13 cellular contexts compared by ENCODE assay signal in the genomic region with DNA sequence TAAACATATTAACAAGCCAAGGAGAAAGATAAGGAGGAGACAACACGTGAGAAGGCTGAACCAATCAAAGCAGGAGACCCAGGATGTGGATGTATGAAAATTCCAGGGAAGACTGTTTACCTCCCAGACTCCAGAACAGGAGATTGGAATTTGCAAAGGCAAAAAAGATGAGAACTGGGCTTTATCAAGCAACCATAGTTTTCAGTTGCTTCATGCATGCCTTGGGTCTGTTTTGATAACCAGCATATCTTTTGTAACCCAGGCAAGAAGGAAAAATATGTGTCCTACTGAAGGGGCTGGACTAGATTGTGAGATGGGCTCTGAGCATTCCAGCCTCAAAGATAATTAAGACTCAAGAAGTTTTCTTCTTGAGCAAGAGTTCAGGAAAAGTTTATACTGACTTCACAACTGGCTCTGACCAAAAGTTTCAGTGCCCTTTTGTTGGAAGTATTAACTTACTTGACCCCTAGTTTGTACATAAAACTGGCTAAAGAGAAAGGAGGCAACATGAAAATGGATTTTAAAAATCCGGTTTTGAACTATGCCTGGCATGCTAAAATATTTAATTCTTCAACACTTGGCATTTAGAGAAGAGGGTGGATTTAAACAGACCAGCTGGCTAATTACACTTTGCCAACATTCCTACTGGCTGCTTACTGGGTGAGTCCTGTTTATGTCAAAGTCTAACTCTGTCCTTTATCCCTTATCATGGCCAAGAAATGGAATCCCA.
DNase-seq lines count a peak whose midpoint lies in the region; ATAC-seq and TF ChIP-seq lines count a peak whose summit lies in the region.
"Had no signal": no experiment of that assay in that cellular context is flagged by ENCODE, and none has a peak within 500 bp of the region (broad histone marks: within the 10 kb centered on the region; RNA-seq: fewer than 3 reads in every experiment).

No MANE protein-coding gene starts in this region.

- in situ Hi-C loops in GM13977 (cut with MboI; ENCODE audit: low pct_unique_long_range_greater_than_20kb, low sequenced_read_pairs, unreplicated experiment) = no loop called here

- H3K27ac ChIP-seq in spleen = peak overlapping the region in 6 of 8 donors; percentile 12 to 55 (median 37)
- H3K27ac ChIP-seq: neutrophil had no signal

- no peaks in the 10 kb centered on the region for H3K27me3 Mint-ChIP-seq in activated naive CD8-positive, alpha-beta T cell treated with anti-CD3 and anti-CD28 coated beads, Interleukin-2, amount 50 U/mL, for 24 hours

- intact Hi-C loops in spleen (cut with DNase I; ENCODE audit: low total_unique reads) = no loop called here

- no peaks in the 10 kb centered on the region for H3K27me3 ChIP-seq in spleen (replicated peaks in 1 of 7)
- H3K27me3 ChIP-seq: neutrophil had no signal

- no peak for ATAC-seq in activated naive CD8-positive, alpha-beta T cell treated with anti-CD3 and anti-CD28 coated beads, Interleukin-2, amount 50 U/mL, for 24 hours
- ATAC-seq: GM12878 had no signal

- peaks cover 0 to 4% (median 0%) of the 10 kb centered on the region in 6 donors for H3K4me1 ChIP-seq in spleen

- H3K36me3 Mint-ChIP-seq in activated naive CD8-positive, alpha-beta T cell treated with anti-CD3 and anti-CD28 coated beads, Interleukin-2, amount 50 U/mL, for 24 hours (ENCODE audit: low read depth) = no peaks in the 10 kb centered on the region

- DNase-seq in HCEC 1CT (peak; percentile 33), choroid plexus epithelial cell (ENCODE audit: low read depth) (peak; percentile 86), kidney glomerular epithelial cell (lab: John Stamatoyannopoulos, UW) (peak; percentile 13), spleen (no peak), DMS153 (lab: John Stamatoyannopoulos, UW) (no peak), NCI-H526 treated with DMSO at 0.1 percent for 48 hours (lab: John Stamatoyannopoulos, UW) (no peak), GM13977 (ENCODE audit: low spot score) (no peak)
- no peak for DNase-seq in activated naive CD8-positive, alpha-beta T cell treated with anti-CD3 and anti-CD28 coated beads, Interleukin-2, amount 50 U/mL, for 24 hours
- DNase-seq: activated CD4-positive, alpha-beta T cell treated with anti-CD3 and anti-CD28 coated beads, Interleukin-2, amount 10 ng/mL, durations not matched to agents 24 days and 14 days; activated effector memory CD4-positive, alpha-beta T cell treated with Interleukin-2 at 50 U/mL for 16 hours; NCI-H1048 had no signal

- no peaks in the 10 kb centered on the region for H3K36me3 ChIP-seq in spleen
- H3K36me3 ChIP-seq: neutrophil had no signal

- H3K4me1 Mint-ChIP-seq in activated naive CD8-positive, alpha-beta T cell treated with anti-CD3 and anti-CD28 coated beads, Interleukin-2, amount 50 U/mL, for 24 hours = peaks cover 8% of the 10 kb centered on the region

- no peak overlapping the region for H3K4me3 Mint-ChIP-seq in activated naive CD8-positive, alpha-beta T cell treated with anti-CD3 and anti-CD28 coated beads, Interleukin-2, amount 50 U/mL, for 24 hours
- H3K4me3 Mint-ChIP-seq: activated CD4-positive, alpha-beta T cell treated with anti-CD3 and anti-CD28 coated beads, Interleukin-2, amount 10 ng/mL, durations not matched to agents 24 days and 14 days had no signal

- H3K9me3 Mint-ChIP-seq in activated naive CD8-positive, alpha-beta T cell treated with anti-CD3 and anti-CD28 coated beads, Interleukin-2, amount 50 U/mL, for 24 hours = peaks cover 6% of the 10 kb centered on the region

- no peak overlapping the region for H3K27ac Mint-ChIP-seq in activated naive CD8-positive, alpha-beta T cell treated with anti-CD3 and anti-CD28 coated beads, Interleukin-2, amount 50 U/mL, for 24 hours
- H3K27ac Mint-ChIP-seq: activated CD4-positive, alpha-beta T cell treated with anti-CD3 and anti-CD28 coated beads, Interleukin-2, amount 10 ng/mL, durations not matched to agents 24 days and 14 days had no signal

- no peaks in the 10 kb centered on the region for H3K9me3 ChIP-seq in spleen
- H3K9me3 ChIP-seq: neutrophil had no signal

- 56 to 79% (median 73%) methylated on average over 2 of the region's 2 CpGs for WGBS in spleen, 5 donors

- H3K4me3 ChIP-seq in choroid plexus epithelial cell (ENCODE audit: low read depth, low read length) (no peak overlapping the region), spleen (no peak overlapping the region)
- H3K4me3 ChIP-seq: GM12878 had no signal

- TF ChIP-seq POLR2A in spleen (IDR thresholded peaks at IDR 0.05) = no peak

- TF ChIP-seq CTCF in choroid plexus epithelial cell (conservative IDR thresholded peaks at IDR 0.05; ENCODE audit: low read depth, low read length) = no peak
- no peak for TF ChIP-seq CTCF in spleen (IDR thresholded peaks at IDR 0.05 in 8 of 11, conservative IDR thresholded peaks at IDR 0.05 in 3 of 11)
- TF ChIP-seq CTCF in GM13977 (IDR thresholded peaks at IDR 0.05; ENCODE audit: extremely low read depth, insufficient read depth, missing control alignments) = no peak

Comparison
In these comparisons a context has a peak if more than half of its experiments do, and no peak if none do; other contexts are left out.
1. DNase-seq: peak in HCEC 1CT (single experiment), choroid plexus epithelial cell (single experiment) and kidney glomerular epithelial cell (single experiment); none in spleen (single experiment), DMS153 (single experiment), activated naive CD8-positive, alpha-beta T cell treated with anti-CD3 and anti-CD28 coated beads, Interleukin-2, amount 50 U/mL, for 24 hours (single experiment), NCI-H526 treated with DMSO at 0.1 percent for 48 hours (single experiment) and GM13977 (single experiment).